Comparison of ENCODE assay signal across 24 cellular contexts in genomic region chr5:126186210-126186609, GRCh38.
"Had no signal": no experiment of that assay in that cellular context is flagged by ENCODE, and none has a peak within 500 bp of the region (broad histone marks: within the 10 kb centered on the region; RNA-seq: fewer than 3 reads in every experiment).

No MANE protein-coding gene starts in this region.

- H3K27me3 ChIP-seq: brain microvascular endothelial cell, gastroesophageal sphincter, hepatocyte, neutrophil, ovary, right lobe of liver, testis, transverse colon had no signal

- H2AFZ ChIP-seq: hepatocyte had no signal

- H3K4me1 ChIP-seq: gastroesophageal sphincter, right lobe of liver, testis, transverse colon had no signal

- H3K4me3 ChIP-seq: gastroesophageal sphincter, hepatocyte, ovary, right lobe of liver, testis, transverse colon had no signal

- H3K4me2 ChIP-seq: hepatocyte had no signal

- DNase-seq: activated CD4-positive, alpha-beta memory T cell treated with anti-CD3 and anti-CD28 coated beads, Interleukin-2, amount 10 ng/mL, durations not matched to agents 7 days and 5 days; activated CD4-positive, alpha-beta T cell treated with anti-CD3 and anti-CD28 coated beads, Interleukin-2, amount 10 ng/mL, durations not matched to agents 24 days and 14 days; activated CD4-positive, CD25-positive, alpha-beta regulatory T cell treated with anti-CD3 and anti-CD28 coated beads, Interleukin-2, amount 50 U/mL, for 72 hours; activated CD8-positive, alpha-beta memory T cell treated with anti-CD3 and anti-CD28 coated beads, Interleukin-2, amount 50 U/mL, for 48 hours; activated gamma-delta T cell treated with Interleukin-2 at 50 U/mL for 16 hours; activated naive CD4-positive, alpha-beta T cell treated with anti-CD3 and anti-CD28 coated beads, Interleukin-2, amount 50 U/mL, for 16 hours; activated T-cell treated with anti-CD3 and anti-CD28 coated beads, Interleukin-2, amount 50 U/mL, for 24 hours; amniotic stem cell; brain microvascular endothelial cell; caudate nucleus; islet precursor cell; mammary epithelial cell; naive B cell; nephron progenitor cell; ovary; right lobe of liver; stimulated activated CD4-positive, alpha-beta T cell treated with anti-CD3 and anti-CD28 coated beads, Interleukin-4, amount 100 ng/mL, for 1 hour; stimulated activated naive CD8-positive, alpha-beta T cell treated with anti-CD3 and anti-CD28 coated beads, Interleukin-15, Interleukin-2, amounts not matched to agents 100 U/mL and 50 U/mL, for 24 hours; testis; transverse colon; WERI-Rb-1 had no signal

- H3K9me3 ChIP-seq: gastroesophageal sphincter, neutrophil, ovary, right lobe of liver, testis, transverse colon had no signal

- ATAC-seq: gastroesophageal sphincter; right lobe of liver; stimulated activated naive CD8-positive, alpha-beta T cell treated with anti-CD3 and anti-CD28 coated beads, Interleukin-15, Interleukin-2, amounts not matched to agents 100 U/mL and 50 U/mL, for 24 hours had no signal

- H3K27ac ChIP-seq: brain microvascular endothelial cell, gastroesophageal sphincter, hepatocyte, neutrophil, ovary, right lobe of liver, testis, transverse colon, WERI-Rb-1 had no signal

- H3K36me3 ChIP-seq: brain microvascular endothelial cell, gastroesophageal sphincter, neutrophil, ovary, right lobe of liver, transverse colon, WERI-Rb-1 had no signal
